Comparison of ENCODE assay signal across 18 cellular contexts in genomic region chr1:200892958-200893357, GRCh38. TPM values are rescaled to one million over a fixed set of nuclear protein-coding genes. Genes with fewer than 3 reads are reported as not detected.
DNase-seq lines count a peak whose midpoint lies in the region; ATAC-seq, FAIRE-seq and TF ChIP-seq lines count a peak whose summit lies in the region.
"Had no signal": no experiment of that assay in that cellular context is flagged by ENCODE, and none has a peak within 500 bp of the region (broad histone marks: within the 10 kb centered on the region; RNA-seq: fewer than 3 reads in every experiment).

No MANE protein-coding gene starts in this region.

- H3K36me3 ChIP-seq in PC-3 (ENCODE audit: low read depth, low read length): no peaks in the 10 kb centered on the region; the same call in 1 of the 2 replicates
- H3K36me3 ChIP-seq in hepatocyte (replicated peaks; ENCODE audit: insufficient read depth, low read depth): no peaks in the 10 kb centered on the region
- no peaks in the 10 kb centered on the region for H3K36me3 ChIP-seq in neural progenitor cell

- H3K4me1 ChIP-seq in PC-3 (ENCODE audit: insufficient read depth, low read length) (peaks cover 77% of the 10 kb centered on the region), hepatocyte (ENCODE audit: insufficient read depth) (peaks cover 27% of the 10 kb centered on the region), neural progenitor cell (peaks cover 50% of the 10 kb centered on the region)

- H3K9me2 ChIP-seq in PC-3 (replicated peaks; ENCODE audit: low read length) (no peaks in the 10 kb centered on the region), hepatocyte (replicated peaks; ENCODE audit: insufficient read depth) (no peaks in the 10 kb centered on the region)

- H3K4me2 ChIP-seq in PC-3 (ENCODE audit: low read length): peak overlapping the region; percentile 86
- H3K4me2 ChIP-seq in hepatocyte: peak overlapping the region; percentile 89
- peak overlapping the region; percentile 89 for H3K4me2 ChIP-seq in neural progenitor cell

- TF ChIP-seq CTCF in PC-3 (conservative IDR thresholded peaks at IDR 0.05; ENCODE audit: low read depth, low read length) (no peak), hepatocyte (IDR thresholded peaks at IDR 0.05; ENCODE audit: poor library complexity) (no peak), neural progenitor cell (IDR thresholded peaks at IDR 0.05) (no peak)
- no peak for TF ChIP-seq CTCF in activated CD8-positive, alpha-beta T cell treated with anti-CD3 and anti-CD28 coated beads for 36 hours (IDR thresholded peaks at IDR 0.05)

- ATAC-seq in PC-3 (no peak), HG03378 (IDR thresholded peaks at IDR 0.05; ENCODE audit: unreplicated experiment) (no peak), HG03280 (IDR thresholded peaks at IDR 0.05; ENCODE audit: unreplicated experiment) (no peak)
- no peak for ATAC-seq in activated CD8-positive, alpha-beta T cell treated with anti-CD3 and anti-CD28 coated beads for 36 hours
- ATAC-seq: activated naive CD8-positive, alpha-beta T cell treated with anti-CD3 and anti-CD28 coated beads, Interleukin-2, amount 50 U/mL, for 24 hours; SK-N-SH treated with all-trans-retinoic acid at 6 μM for 48 hours had no signal

- FAIRE-seq in GM12891 (lab: Jason Lieb, UNC): peak; percentile 59
- FAIRE-seq: frontal cortex, islet of Langerhans had no signal

- intact Hi-C loops in PC-3 (cut with micrococcal nuclease): loop anchor here (5.0 kb wide), 1 partner anchor 219 kb away; the partner anchor contains the start of gene CACNA1S
- intact Hi-C loops in activated CD8-positive, alpha-beta T cell treated with anti-CD3 and anti-CD28 coated beads for 36 hours (cut with micrococcal nuclease): no loop called here

- H3K27ac Mint-ChIP-seq in neural progenitor cell: no peak overlapping the region
- no peak overlapping the region for H3K27ac Mint-ChIP-seq in activated CD8-positive, alpha-beta T cell treated with anti-CD3 and anti-CD28 coated beads for 36 hours
- H3K27ac Mint-ChIP-seq: activated CD4-positive, alpha-beta memory T cell treated with anti-CD3 and anti-CD28 coated beads, Interleukin-2, amount 10 ng/mL, durations not matched to agents 7 days and 5 days; activated naive CD8-positive, alpha-beta T cell treated with anti-CD3 and anti-CD28 coated beads, Interleukin-2, amount 50 U/mL, for 24 hours had no signal

- H3K4me3 ChIP-seq in PC-3 (ENCODE audit: low read length) (peak overlapping the region; percentile 67), hepatocyte (no peak overlapping the region), neural progenitor cell (peak overlapping the region; percentile 67)

- POLR2A ChIA-PET in PC-3 (lab: Charles Lee; ENCODE audit: unreplicated experiment): interaction anchor here (0.7 to 0.8 kb wide), 2 partner anchors 262 to 271 kb away, joined by 4 read pairs; partner anchors contain the start of gene TMEM9
- POLR2A ChIA-PET in activated CD8-positive, alpha-beta T cell treated with anti-CD3 and anti-CD28 coated beads for 36 hours (lab: Charles Lee): no interaction called here

- no peaks in the 10 kb centered on the region for H3K9me3 Mint-ChIP-seq in neural progenitor cell
- no peaks in the 10 kb centered on the region for H3K9me3 Mint-ChIP-seq in activated CD8-positive, alpha-beta T cell treated with anti-CD3 and anti-CD28 coated beads for 36 hours
- H3K9me3 Mint-ChIP-seq: activated CD4-positive, alpha-beta memory T cell treated with anti-CD3 and anti-CD28 coated beads, Interleukin-2, amount 10 ng/mL, durations not matched to agents 7 days and 5 days; activated naive CD8-positive, alpha-beta T cell treated with anti-CD3 and anti-CD28 coated beads, Interleukin-2, amount 50 U/mL, for 24 hours had no signal

- H3K4me1 Mint-ChIP-seq in neural progenitor cell: peaks cover 61% of the 10 kb centered on the region
- H3K4me1 Mint-ChIP-seq in activated CD8-positive, alpha-beta T cell treated with anti-CD3 and anti-CD28 coated beads for 36 hours (ENCODE audit: low read depth): peaks cover 39% of the 10 kb centered on the region

- H3K9me3 ChIP-seq in PC-3 (ENCODE audit: low read length): no peaks in the 10 kb centered on the region
- H3K9me3 ChIP-seq in hepatocyte (ENCODE audit: low read depth): no peaks in the 10 kb centered on the region
- H3K9me3 ChIP-seq in neural progenitor cell (ENCODE audit: low read depth): no peaks in the 10 kb centered on the region

- no peak for TF ChIP-seq POLR2A in GM12891 (IDR thresholded peaks at IDR 0.05; ENCODE audit: low read depth, low read length)

- BruUV-seq in PC-3 (replicated peaks; lab: Mats Ljungman, UMichigan): TSS peak; percentile 34

- peaks cover 8% of the 10 kb centered on the region for H3K36me3 Mint-ChIP-seq in neural progenitor cell
- no peaks in the 10 kb centered on the region for H3K36me3 Mint-ChIP-seq in activated CD8-positive, alpha-beta T cell treated with anti-CD3 and anti-CD28 coated beads for 36 hours (ENCODE audit: low read depth)

- peaks cover 5% of the 10 kb centered on the region for H3K27me3 Mint-ChIP-seq in neural progenitor cell (ENCODE audit: insufficient read depth, low read depth)
- peaks cover 35% of the 10 kb centered on the region for H3K27me3 Mint-ChIP-seq in activated CD8-positive, alpha-beta T cell treated with anti-CD3 and anti-CD28 coated beads for 36 hours

- peak overlapping the region; percentile 74 for H3K27ac ChIP-seq in PC-3 (ENCODE audit: low read length)
- peak overlapping the region; percentile 100 for H3K27ac ChIP-seq in hepatocyte
- H3K27ac ChIP-seq in neural progenitor cell: no peak overlapping the region

- peak overlapping the region; percentile 54; the same call in 1 of the 2 replicates for H2AFZ ChIP-seq in PC-3 (ENCODE audit: low read length)
- no peak overlapping the region for H2AFZ ChIP-seq in hepatocyte
- no peak overlapping the region for H2AFZ ChIP-seq in neural progenitor cell (replicated peaks)

- H3K4me3 Mint-ChIP-seq in neural progenitor cell: peak overlapping the region; percentile 98
- no peak overlapping the region for H3K4me3 Mint-ChIP-seq in activated CD8-positive, alpha-beta T cell treated with anti-CD3 and anti-CD28 coated beads for 36 hours
- H3K4me3 Mint-ChIP-seq: activated CD4-positive, alpha-beta memory T cell treated with anti-CD3 and anti-CD28 coated beads, Interleukin-2, amount 10 ng/mL, durations not matched to agents 7 days and 5 days; activated naive CD8-positive, alpha-beta T cell treated with anti-CD3 and anti-CD28 coated beads, Interleukin-2, amount 50 U/mL, for 24 hours had no signal

- H3K79me2 ChIP-seq in PC-3 (ENCODE audit: low read length) (peaks cover 69% of the 10 kb centered on the region), hepatocyte (peaks cover 53% of the 10 kb centered on the region), neural progenitor cell (ENCODE audit: low read depth) (peaks cover 62% of the 10 kb centered on the region)

- no peak for DNase-seq in GM12891 (ENCODE audit: insufficient read length, low spot score)
- DNase-seq in PC-3: peak; percentile 37
- DNase-seq in hepatocyte (ENCODE audit: low spot score): no peak
- DNase-seq in neural progenitor cell (ENCODE audit: low spot score): no peak
- DNase-seq in activated CD8-positive, alpha-beta T cell treated with anti-CD3 and anti-CD28 coated beads for 36 hours: no peak
- DNase-seq in EL: no peak
- DNase-seq: activated CD4-positive, alpha-beta memory T cell treated with anti-CD3 and anti-CD28 coated beads, Interleukin-2, amount 10 ng/mL, durations not matched to agents 7 days and 5 days; activated naive CD8-positive, alpha-beta T cell treated with anti-CD3 and anti-CD28 coated beads, Interleukin-2, amount 50 U/mL, for 24 hours; central memory CD4-positive, alpha-beta T cell; NCI-H2029; NCI-H510A treated with DMSO at 0.1 percent for 48 hours had no signal

- H3F3A ChIP-seq in PC-3 (ENCODE audit: low read length, unreplicated experiment): peaks cover 13% of the 10 kb centered on the region
- H3F3A ChIP-seq in neural progenitor cell (ENCODE audit: low read depth): peaks cover 34% of the 10 kb centered on the region

- H3K27me3 ChIP-seq in PC-3 (ENCODE audit: low read length) (no peaks in the 10 kb centered on the region), hepatocyte (no peaks in the 10 kb centered on the region), neural progenitor cell (no peaks in the 10 kb centered on the region)

- CTCF ChIA-PET in PC-3 (lab: Charles Lee): interaction anchor here (0.5 kb wide), 1 partner anchor 135 kb away, joined by 13 read pairs; no protein-coding TSS in a partner anchor
- CTCF ChIA-PET in activated CD8-positive, alpha-beta T cell treated with anti-CD3 and anti-CD28 coated beads for 36 hours (lab: Charles Lee): interaction anchor here (1.3 kb wide), 1 partner anchor 8 kb away, joined by 3 read pairs; no protein-coding TSS in a partner anchor

- H3K9ac ChIP-seq in PC-3 (ENCODE audit: low read length): peak overlapping the region; percentile 10; the same call in 1 of the 2 replicates
- no peak overlapping the region for H3K9ac ChIP-seq in neural progenitor cell

- H4K20me1 ChIP-seq in PC-3 (ENCODE audit: low read length) (peaks cover 10% of the 10 kb centered on the region), hepatocyte (ENCODE audit: insufficient read depth, poor library complexity, severe bottlenecking) (peaks cover 5% of the 10 kb centered on the region), neural progenitor cell (ENCODE audit: low read depth) (peaks cover 56% of the 10 kb centered on the region)

TF ChIP-seq in GM12891, 5 proteins besides CTCF, POLR2A, EP300 and RAD21:
- no peak for TF ChIP-seq PAX5 (IDR thresholded peaks at IDR 0.05; ENCODE audit: insufficient read depth, low read length, severe bottlenecking)
- no peak for TF ChIP-seq POU2F2 (IDR thresholded peaks at IDR 0.05; ENCODE audit: low read depth, low read length)
- no peak for TF ChIP-seq POLR2AphosphoS5 (IDR thresholded peaks at IDR 0.05; ENCODE audit: low read depth, low read length)
- no peak for TF ChIP-seq SPI1 (IDR thresholded peaks at IDR 0.05; ENCODE audit: low read depth, low read length)
- TF ChIP-seq TAF1 (IDR thresholded peaks at IDR 0.05; ENCODE audit: low read depth, low read length): no peak
TF ChIP-seq in GM12891: peak in this region for 0.

RNA-seq across cellular contexts. Expression of gene INAVA, which starts 1.7 kb away (rescaled TPM):
- polyA plus RNA-seq in GM12891 (2012; ENCODE audit: low read depth, missing spikeins): 4.5 TPM
- 102 and 128 TPM in 2 replicates for total RNA-seq in PC-3 (2014; rRNA removed)
- 40.5 and 51.0 TPM in 2 replicates for total RNA-seq in hepatocyte
- 60.8 and 79.7 TPM in 2 replicates for polyA plus RNA-seq in hepatocyte
- 23.7 and 63.1 TPM in 2 replicates for total RNA-seq in neural progenitor cell (ENCODE audit: low replicate concordance)
- total RNA-seq in activated CD8-positive, alpha-beta T cell treated with anti-CD3 and anti-CD28 coated beads for 36 hours: not detected
- total RNA-seq: HT1080 had no signal

RNA-seq across cellular contexts. Expression of gene GPR25, which starts 20.2 kb away (rescaled TPM):
- not detected for polyA plus RNA-seq in GM12891 (2012; ENCODE audit: low read depth, missing spikeins)
- not detected in 2 replicates for total RNA-seq in PC-3 (2014; rRNA removed)
- not detected in 2 replicates for total RNA-seq in hepatocyte
- polyA plus RNA-seq in hepatocyte: not detected in 2 replicates
- total RNA-seq in neural progenitor cell (ENCODE audit: low replicate concordance): not detected in 2 replicates
- under 1 TPM; 0.29 to 0.34 TPM for total RNA-seq in activated CD8-positive, alpha-beta T cell treated with anti-CD3 and anti-CD28 coated beads for 36 hours
- total RNA-seq: frontal cortex, HT1080, mesenteric fat pad had no signal

Comparison
In these comparisons a context has a peak if more than half of its experiments do, and no peak if none do; other contexts are left out.
1. RNA of gene INAVA, which starts 1.7 kb away (total RNA-seq): 102 to 128 TPM in PC-3, 40.5 to 51.0 TPM in hepatocyte and 23.7 to 63.1 TPM in neural progenitor cell; not detected in activated CD8-positive, alpha-beta T cell treated with anti-CD3 and anti-CD28 coated beads for 36 hours; every median in the first group is over 10 times any median in the second.
2. Peak in every context shown above with its lines, with median percentiles within 50 percentile points of each other: H3K4me2 ChIP-seq.